Comparison of ENCODE assay signal across 20 cellular contexts in genomic region chr6:118017301-118017854, GRCh38.
DNase-seq lines count a peak whose midpoint lies in the region; ATAC-seq lines count a peak whose summit lies in the region.
"Had no signal": no experiment of that assay in that cellular context is flagged by ENCODE, and none has a peak within 500 bp of the region (broad histone marks: within the 10 kb centered on the region; RNA-seq: fewer than 3 reads in every experiment).

No MANE protein-coding gene starts in this region.

- H3K4me1 ChIP-seq in neuronal stem cell (ENCODE audit: control insufficient read depth in 2 of 2, insufficient read depth in 1 of 2, low read depth in 1 of 2, low read length in 2 of 2), result peaks cover 2 to 4% of the 10 kb centered on the region in 2 donors

- no peak overlapping the region for H3K9ac ChIP-seq in neuronal stem cell (ENCODE audit: low read depth, low read length, poor library complexity)

- no CpG with 5 or more reads among the region's 2 CpGs for WGBS in neuronal stem cell (ENCODE audit: extremely low coverage in 2 of 2, insufficient read length in 2 of 2, insufficient replicate concordance in 1 of 2), 2 donors

- no peak overlapping the region for H3K18ac ChIP-seq in neuronal stem cell (ENCODE audit: low read length)

- no peak overlapping the region for H3K23ac ChIP-seq in neuronal stem cell (ENCODE audit: low read depth, low read length, poor library complexity)

- no peaks in the 10 kb centered on the region for H3K9me3 ChIP-seq in neuronal stem cell (replicated peaks in 1 of 2; ENCODE audit: control insufficient read depth in 2 of 2, insufficient read depth in 1 of 2, low read depth in 1 of 2, low read length in 2 of 2)
- H3K9me3 ChIP-seq: BE2C had no signal

- H3K79me1 ChIP-seq in neuronal stem cell (ENCODE audit: low read depth, low read length), result peaks cover 2% of the 10 kb centered on the region

- DNase-seq in NCI-H2107 treated with DMSO at 0.1 percent for 48 hours (lab: John Stamatoyannopoulos, UW; ENCODE audit: unreplicated experiment) (peak; percentile 79), NCI-H2107 (lab: John Stamatoyannopoulos, UW) (no peak), NCI-H1105 (lab: John Stamatoyannopoulos, UW) (peak; percentile 94), NCI-H2227 treated with DMSO at 0.1 percent for 48 hours (lab: John Stamatoyannopoulos, UW) (peak; percentile 16), putamen (ENCODE audit: low spot score) (peak; percentile 19), neuronal stem cell (ENCODE audit: low spot score) (no peak)
- DNase-seq: CD4-positive, CD25-positive, alpha-beta regulatory T cell; COR-L47; DMS 273 treated with DMSO at 0.1 percent for 48 hours; GDM1; HCEC 1CT; KG1; NCI-H1694 treated with DMSO at 0.1 percent for 48 hours; NCI-H226; SW 1271; T-helper 2 cell had no signal

- no peak overlapping the region for H4K91ac ChIP-seq in neuronal stem cell (ENCODE audit: low read depth, low read length, poor library complexity)

- no peak overlapping the region for H3K4me3 ChIP-seq in neuronal stem cell (ENCODE audit: low read length in 2 of 2)
- H3K4me3 ChIP-seq: GM23338 had no signal

- H3K36me3 ChIP-seq in neuronal stem cell (replicated peaks in 1 of 2; ENCODE audit: control insufficient read depth in 2 of 2, insufficient read depth in 2 of 2, low read length in 2 of 2), result no peaks in the 10 kb centered on the region
- H3K36me3 ChIP-seq: BE2C had no signal

- no peak for ATAC-seq in GM19467 (IDR thresholded peaks at IDR 0.05; ENCODE audit: unreplicated experiment)
- ATAC-seq: GM23338, Right ventricle myocardium inferior had no signal

- no peak overlapping the region for H2BK12ac ChIP-seq in neuronal stem cell (ENCODE audit: low read length)

- no peak overlapping the region for H3K4ac ChIP-seq in neuronal stem cell (ENCODE audit: low read length)

- H2BK15ac ChIP-seq in neuronal stem cell (ENCODE audit: low read length), result no peak overlapping the region

- no peak overlapping the region for H4K8ac ChIP-seq in neuronal stem cell (ENCODE audit: low read depth, low read length)

- H3K27me3 ChIP-seq in neuronal stem cell (ENCODE audit: control insufficient read depth in 3 of 3, insufficient read depth in 3 of 3, low read depth in 1 of 3, low read length in 3 of 3), result no peaks in the 10 kb centered on the region
- H3K27me3 ChIP-seq: BE2C had no signal

- H3K14ac ChIP-seq in neuronal stem cell (ENCODE audit: low read length), result no peak overlapping the region

- H3K4me2 ChIP-seq in neuronal stem cell (ENCODE audit: insufficient read depth, low read length, poor library complexity, severe bottlenecking), result no peak overlapping the region
- H3K4me2 ChIP-seq: GM23338 had no signal

- no peak overlapping the region for H2AK5ac ChIP-seq in neuronal stem cell (ENCODE audit: low read depth, low read length)

- H3K27ac ChIP-seq in neuronal stem cell (replicated peaks; ENCODE audit: low read length), result no peak overlapping the region

- H2BK120ac ChIP-seq in neuronal stem cell (ENCODE audit: low read depth, low read length), result no peak overlapping the region

- H2AFZ ChIP-seq in neuronal stem cell (ENCODE audit: low read length), result no peak overlapping the region
- H2AFZ ChIP-seq: GM23338 had no signal

- no peak overlapping the region for H2BK5ac ChIP-seq in neuronal stem cell (ENCODE audit: low read length)

Comparison
In these comparisons a context has a peak if more than half of its experiments do, and no peak if none do; other contexts are left out.
1. DNase-seq: peak in NCI-H2107 treated with DMSO at 0.1 percent for 48 hours (single experiment), NCI-H1105 (single experiment), NCI-H2227 treated with DMSO at 0.1 percent for 48 hours (single experiment) and putamen (single experiment); none in NCI-H2107 (single experiment) and neuronal stem cell (single experiment).